Comparison of ENCODE assay signal across 9 cellular contexts in genomic region chr22:39174498-39175120, GRCh38. TPM values are rescaled to one million over a fixed set of nuclear protein-coding genes. Genes with fewer than 3 reads are reported as not detected.
DNase-seq lines count a peak whose midpoint lies in the region; ATAC-seq, FAIRE-seq and TF ChIP-seq lines count a peak whose summit lies in the region.
"Had no signal": no experiment of that assay in that cellular context is flagged by ENCODE, and none has a peak within 500 bp of the region (broad histone marks: within the 10 kb centered on the region; RNA-seq: fewer than 3 reads in every experiment).

No MANE protein-coding gene starts in this region.

- no peak for TF ChIP-seq POLR2A in K562 (conservative IDR thresholded peaks at IDR 0.05)

- H3K27ac ChIP-seq in K562 (ENCODE audit: extremely low read depth, low read depth, low read length) (no peak overlapping the region), iPS-18a (ENCODE audit: low read length) (peak overlapping the region; percentile 89)

- TF ChIP-seq RAD21 in K562 (CRISPR knock-in tag; conservative IDR thresholded peaks at IDR 0.05 in 1 of 2, IDR thresholded peaks at IDR 0.05 in 1 of 2), result no peak

- no peaks in the 10 kb centered on the region for H4K20me1 ChIP-seq in K562 (replicated peaks; ENCODE audit: control insufficient read depth, insufficient read depth, low read length)

- BruUV-seq in K562 (replicated peaks; lab: Mats Ljungman, UMichigan), result no TSS peak

- H3K9ac ChIP-seq in K562 (ENCODE audit: insufficient read depth in 1 of 2, low read depth in 2 of 2, low read length in 2 of 2), result no peak overlapping the region
- H3K9ac ChIP-seq in iPS-18a (ENCODE audit: low read length), result peak overlapping the region; percentile 53

- H3K4me1 ChIP-seq in K562 (replicated peaks in 1 of 2; ENCODE audit: control insufficient read depth in 2 of 2, insufficient read depth in 2 of 2, low read length in 2 of 2) (peaks cover 15 to 35% of the 10 kb centered on the region in 2 experiments; a peak in 4 of 5 replicates), iPS-18a (ENCODE audit: control insufficient read depth, low read depth, low read length) (peaks cover 46% of the 10 kb centered on the region)

- no peak for TF ChIP-seq CTCF in K562 (IDR thresholded peaks at IDR 0.05 in 2 of 3, conservative IDR thresholded peaks at IDR 0.05 in 1 of 3; ENCODE audit: insufficient read depth in 2 of 3, low read depth in 1 of 3, low read length in 3 of 3)

- FAIRE-seq in K562 (lab: Jason Lieb, UNC), result no peak
- FAIRE-seq: A204.1 had no signal

- H3K4me2 ChIP-seq in K562 (ENCODE audit: insufficient read depth, low read length), result no peak overlapping the region

- H3K9me3 ChIP-seq in K562 (replicated peaks; ENCODE audit: control insufficient read depth, insufficient read depth, low read depth, low read length) (no peaks in the 10 kb centered on the region), iPS-18a (ENCODE audit: control insufficient read depth, low read depth, low read length) (no peaks in the 10 kb centered on the region)

- H3K36me3 ChIP-seq in K562 (ENCODE audit: control insufficient read depth, insufficient read depth, low read length) (no peaks in the 10 kb centered on the region), iPS-18a (ENCODE audit: control insufficient read depth, low read depth, low read length) (no peaks in the 10 kb centered on the region)

- CTCF ChIA-PET in K562 (lab: Yijun Ruan, JAX; ENCODE audit: low intra/inter-chr PET ratio), result no interaction called here

- no peaks in the 10 kb centered on the region for H3K79me2 ChIP-seq in K562 (ENCODE audit: control insufficient read depth, insufficient read depth, low read length)

- no peak overlapping the region for H3K4me3 ChIP-seq in K562
- peak overlapping the region; percentile 15 for H3K4me3 ChIP-seq in iPS-18a (ENCODE audit: low read length)
- no peak overlapping the region for H3K4me3 ChIP-seq in skeletal muscle cell (ENCODE audit: low read depth, low read length)

- H3K9me1 ChIP-seq in K562 (ENCODE audit: control insufficient read depth, insufficient read depth, low read length), result no peaks in the 10 kb centered on the region

- POLR2A ChIA-PET in K562 (lab: Yijun Ruan, JAX), result interaction anchor here (0.6 to 4.1 kb wide), 4 partner anchors 138 to 180 kb away, joined by 3 to 24 read pairs (median 3); partner anchors contain the start of gene RPL3

- H3K27me3 ChIP-seq in K562 (ENCODE audit: control insufficient read depth in 2 of 2, insufficient read depth in 2 of 2, low read length in 2 of 2) (no peaks in the 10 kb centered on the region), iPS-18a (ENCODE audit: control insufficient read depth, insufficient read depth, low read length) (no peaks in the 10 kb centered on the region)

- no peak for ATAC-seq in K562
- no peak for ATAC-seq in HG03457 (IDR thresholded peaks at IDR 0.05; ENCODE audit: unreplicated experiment)

- in situ Hi-C loops in K562 (cut with MboI), result loop anchor here (5.0 to 10.0 kb wide), 2 partner anchors 133 to 330 kb away; partner anchors contain the start of gene MIEF1

- WGBS in K562 (ENCODE audit: insufficient coverage, low coverage, missing lambda C conversion rate), result 36% methylated on average over 8 of the region's 17 CpGs

- TF ChIP-seq EP300 in K562 (IDR thresholded peaks at IDR 0.05; ENCODE audit: low read length), result no peak

- peak; percentile 29 for DNase-seq in DMS53 (lab: John Stamatoyannopoulos, UW)
- DNase-seq in DMS53 treated with DMSO at 0.1 percent for 48 hours (lab: John Stamatoyannopoulos, UW; ENCODE audit: unreplicated experiment), result no peak
- peak in 4 of 5 experiments; percentile 25 to 77 (median 52) for DNase-seq in T-helper 2 cell
- DNase-seq in K562 (ENCODE audit: extremely low read depth in 1 of 4, low spot score in 3 of 4), result peak in 2 of 4 experiments; percentile 18 to 21
- peak; percentile 67 for DNase-seq in skeletal muscle cell (ENCODE audit: low read depth)
- DNase-seq in HUDEP-2 (lab: John Stamatoyannopoulos, UW; ENCODE audit: unreplicated experiment in 76 of 76), result no peak

- H2AFZ ChIP-seq in K562 (ENCODE audit: low read depth, low read length), result peak overlapping the region; percentile 59; the same call in 1 of the 2 replicates

- intact Hi-C loops in K562 (cut with micrococcal nuclease), result loop anchor here (10.0 kb wide), 1 partner anchor 350 kb away; the partner anchor contains the start of gene ATF4

TF ChIP-seq in K562, 482 proteins besides CTCF, POLR2A, EP300 and RAD21 (continues in another document):
- TF ChIP-seq ARID1B (IDR thresholded peaks at IDR 0.05), result peak; percentile 39; the same call in 1 of the 2 replicates
- no peak for TF ChIP-seq MED1 (CRISPR knock-in tag; IDR thresholded peaks at IDR 0.05; ENCODE audit: borderline replicate concordance)
- TF ChIP-seq ZBTB2 (IDR thresholded peaks at IDR 0.05), result no peak
- TF ChIP-seq FOXJ3 (CRISPR knock-in tag; IDR thresholded peaks at IDR 0.05), result peak; percentile 62; the same call in 1 of the 2 replicates
- no peak for TF ChIP-seq NR2C2 (CRISPR knock-in tag; IDR thresholded peaks at IDR 0.05)
- peak; percentile 47; the same call in 1 of the 2 replicates for TF ChIP-seq NR2C2 (tag; IDR thresholded peaks at IDR 0.05)
- TF ChIP-seq YBX1 (IDR thresholded peaks at IDR 0.05), result no peak
- no peak for TF ChIP-seq TBL1XR1 (IDR thresholded peaks at IDR 0.05; ENCODE audit: low read length in 2 of 2)
- TF ChIP-seq POLR2H (tag; IDR thresholded peaks at IDR 0.05; ENCODE audit: low read depth), result no peak
- no peak for TF ChIP-seq ZNF609 (CRISPR knock-in tag; IDR thresholded peaks at IDR 0.05; ENCODE audit: borderline replicate concordance)

RNA-seq across cellular contexts. Expression of gene CBX7, which starts 22.1 kb away (rescaled TPM):
- total RNA-seq in K562 (2011; cell fraction: chromatin; rRNA removed; ENCODE audit: low replicate concordance), result 12.1 and 26.6 TPM in 2 replicates
- total RNA-seq in K562 (2011; cell fraction: nucleolus; rRNA removed), result 16.8 and 18.7 TPM in 2 replicates
- 17.3 and 19.4 TPM in 2 replicates for total RNA-seq in K562 (2011; cell fraction: nucleoplasm; rRNA removed)
- total RNA-seq in K562 (2014; rRNA removed) (2.9 and 5.0 TPM in 2 replicates), K562 (2014; rRNA removed; fragmentation: Illumina TruSeq; extraction: Trizol) (1.3 and 1.4 TPM in 2 replicates), K562 (2015; rRNA removed; fragmentation: Illumina TruSeq; extraction: Trizol) (0.83 and 0.87 TPM in 2 replicates), K562 (2021) (4.1 and 4.8 TPM in 2 replicates)
- polyA plus RNA-seq in K562 (2011; rRNA removed) (3.8 and 4.2 TPM in 2 replicates), K562 (2014; fragmentation: Illumina TruSeq; extraction: Trizol) (2.8 and 3.5 TPM in 2 replicates), K562 (2014; fragmentation: Nextera tagmentation; extraction: Ambion mirVana) (under 1 TPM; 0.04 to 0.13 TPM), K562 (2014; rRNA removed) (4.8 and 5.2 TPM in 2 replicates)
- polyA plus RNA-seq in K562 (2011; cell fraction: cytosol; rRNA removed), result 3.7 and 6.6 TPM in 2 replicates
- polyA plus RNA-seq in K562 (2011; cell fraction: nucleus; rRNA removed), result 9.5 and 17.5 TPM in 2 replicates
- polyA plus RNA-seq in K562 (2012), result 2.9 and 5.9 TPM in 2 replicates
- polyA minus RNA-seq in K562 (2011; rRNA and poly(A)+ RNA removed), result 1.6 and 2.9 TPM in 2 replicates
- 1.3 and 4.7 TPM in 2 replicates for polyA minus RNA-seq in K562 (2011; cell fraction: cytosol; rRNA and poly(A)+ RNA removed)
- polyA minus RNA-seq in K562 (2011; cell fraction: nucleus; rRNA and poly(A)+ RNA removed), result 4.7 and 4.8 TPM in 2 replicates

Comparison
In these comparisons a context has a peak if more than half of its experiments do, and no peak if none do; other contexts are left out.
1. DNase-seq: peak in DMS53 (single experiment), T-helper 2 cell (4 of 5) and skeletal muscle cell (single experiment); none in DMS53 treated with DMSO at 0.1 percent for 48 hours (single experiment) and HUDEP-2 (0 of 76).